In the genomic region with DNA sequence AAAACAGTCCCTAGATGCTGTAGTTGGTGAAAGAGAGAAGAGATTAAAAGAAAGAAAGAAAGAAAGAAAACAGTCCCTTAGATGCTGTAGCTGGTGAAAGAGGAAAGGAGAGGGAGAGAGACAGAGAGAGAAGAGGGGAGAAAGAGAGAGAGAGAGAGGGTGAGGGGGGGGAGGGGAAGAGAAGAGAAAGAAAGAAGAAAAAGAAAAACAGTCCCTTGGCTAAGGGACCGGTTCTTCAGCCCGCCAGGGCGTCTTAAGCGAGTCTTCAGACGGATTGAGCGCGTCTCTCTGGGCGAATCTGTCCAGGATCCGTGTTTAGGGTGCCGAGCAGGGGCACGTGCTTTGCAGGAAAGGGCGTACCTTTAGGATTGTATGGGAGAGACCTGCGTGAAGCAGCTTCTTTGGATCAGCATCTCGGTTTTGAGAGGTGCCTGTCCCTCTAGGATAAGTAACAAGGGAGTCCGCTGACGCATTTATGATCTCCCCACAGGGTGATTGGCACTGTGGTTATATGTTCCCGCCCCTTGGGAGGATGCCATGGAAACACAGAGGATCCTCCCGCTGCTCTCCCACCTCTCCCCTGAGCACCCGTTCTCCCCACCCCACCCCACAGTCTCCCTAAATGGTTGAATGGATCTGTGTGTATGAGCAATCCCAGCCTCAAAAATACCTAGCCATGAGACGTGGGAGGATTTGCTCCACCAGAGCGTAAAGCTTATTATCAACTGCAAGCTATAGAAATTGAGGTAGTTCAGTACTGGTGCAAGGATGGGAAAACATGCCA, we compare ENCODE assay signal across 8 cellular contexts. TPM values are rescaled to one million over a fixed set of nuclear protein-coding genes. Genes with fewer than 3 reads are reported as not detected.
A peak's percentile ranks its signal among the peaks of the same experiment; 100 is the strongest.
DNase-seq lines count a peak whose midpoint lies in the region; ATAC-seq, FAIRE-seq and TF ChIP-seq lines count a peak whose summit lies in the region.

No MANE protein-coding gene starts in this region.

- H3K27me3 ChIP-seq in WERI-Rb-1 (ENCODE audit: insufficient read depth, low read depth, severe bottlenecking): no peaks in the 10 kb centered on the region
- H3K27me3 ChIP-seq in mucosa of stomach (ENCODE audit: control insufficient read depth, insufficient read depth, low read length): no peaks in the 10 kb centered on the region

- H3K4me1 ChIP-seq in mucosa of stomach (ENCODE audit: control insufficient read depth, insufficient read depth, low read length): no peaks in the 10 kb centered on the region

- FAIRE-seq in urothelium cell line (lab: Jason Lieb, UNC): no peak

- ATAC-seq in GM21423 (IDR thresholded peaks at IDR 0.05; ENCODE audit: unreplicated experiment): no peak

- peak; percentile 21 for TF ChIP-seq POLR2A in erythroblast (IDR thresholded peaks at IDR 0.05; ENCODE audit: low read length)

- DNase-seq in A172 (ENCODE audit: low spot score): peak; percentile 57
- peak; percentile 32 for DNase-seq in GF-D8 (lab: John Stamatoyannopoulos, UW)
- peak; percentile 7 for DNase-seq in NCI-H1436 treated with DMSO at 0.1 percent for 48 hours (lab: John Stamatoyannopoulos, UW)
- peak; percentile 91 for DNase-seq in WERI-Rb-1
- peak; percentile 61 to 65 for DNase-seq in erythroblast (lab: John Stamatoyannopoulos, UW)
- peak; percentile 79 for DNase-seq in urothelium cell line (ENCODE audit: low spot score)

- H3K4me3 ChIP-seq in WERI-Rb-1 (ENCODE audit: low read depth, low read length) (peak overlapping the region; percentile 88), mucosa of stomach (ENCODE audit: low read length) (peak overlapping the region; percentile 100)

- peak overlapping the region; percentile 91 for H3K9ac ChIP-seq in mucosa of stomach (ENCODE audit: low read length)

- no peaks in the 10 kb centered on the region; the same call in 1 of the 2 replicates for H3K36me3 ChIP-seq in WERI-Rb-1
- no peaks in the 10 kb centered on the region for H3K36me3 ChIP-seq in mucosa of stomach (ENCODE audit: control insufficient read depth, insufficient read depth, low read length)

- TF ChIP-seq CTCF in WERI-Rb-1 (IDR thresholded peaks at IDR 0.05; ENCODE audit: low read depth, low read length): no peak

- H3K27ac ChIP-seq in WERI-Rb-1: peak overlapping the region; percentile 99

- H3K9me3 ChIP-seq in WERI-Rb-1 (ENCODE audit: severe bottlenecking) (no peaks in the 10 kb centered on the region), mucosa of stomach (ENCODE audit: control insufficient read depth, low read length) (no peaks in the 10 kb centered on the region)

RNA-seq across cellular contexts. Expression of gene GNGT2, which starts 16.7 kb away (rescaled TPM):
- total RNA-seq in A172 (2014; rRNA removed; shearing (Covaris generic)): not detected in 2 replicates

RNA-seq across cellular contexts. Expression of gene ABI3, which starts 16.8 kb away (rescaled TPM):
- 0.07 and 0.41 TPM in 2 replicates for total RNA-seq in A172 (2014; rRNA removed; shearing (Covaris generic))

RNA-seq across cellular contexts. Expression of gene PHOSPHO1, which starts 36.9 kb away (rescaled TPM):
- 0.22 TPM in 1 of 2 replicates, not detected in the other for total RNA-seq in A172 (2014; rRNA removed; shearing (Covaris generic))

Comparison
In these comparisons a context has a peak if more than half of its experiments do, and no peak if none do; other contexts are left out.
1. DNase-seq: peak in every context shown above with its lines; median percentile 91 in WERI-Rb-1; 79 in urothelium cell line; 63 in erythroblast; 57 in A172; 32 in GF-D8; 7 in NCI-H1436 treated with DMSO at 0.1 percent for 48 hours.